Comparison of ENCODE assay signal across 21 cellular contexts in genomic region chr4:9771069-9771468, GRCh38.
"Had no signal": no experiment of that assay in that cellular context is flagged by ENCODE, and none has a peak within 500 bp of the region (broad histone marks: within the 10 kb centered on the region; RNA-seq: fewer than 3 reads in every experiment).

No MANE protein-coding gene starts in this region.

- ATAC-seq: activated CD8-positive, alpha-beta T cell treated with anti-CD3 and anti-CD28 coated beads for 36 hours; activated T-helper 17 cell treated with anti-CD3 and anti-CD28 coated beads, Interleukin-2, amount 50 U/mL, for 72 hours; mucosa of descending colon; stimulated activated naive CD8-positive, alpha-beta T cell treated with anti-CD3 and anti-CD28 coated beads, Interleukin-15, Interleukin-2, amounts not matched to agents 100 U/mL and 50 U/mL, for 24 hours had no signal

- DNase-seq: activated CD8-positive, alpha-beta T cell treated with anti-CD3 and anti-CD28 coated beads for 36 hours; activated naive CD4-positive, alpha-beta T cell treated with Interleukin-2 at 50 U/mL for 16 hours; activated naive CD8-positive, alpha-beta T cell treated with anti-CD3 and anti-CD28 coated beads, Interleukin-2, amount 10 ng/mL, durations not matched to agents 7 days and 5 days; activated T-cell treated with anti-CD3 and anti-CD28 coated beads, Interleukin-2, amount 50 U/mL, for 1 hour; amygdala; caudate nucleus; dorsolateral prefrontal cortex; endodermal cell; erythroblast; kidney; mesenchymal stem cell; mucosa of descending colon; naive B cell; stimulated activated CD4-positive, alpha-beta T cell treated with anti-CD3 and anti-CD28 coated beads, Interleukin-12 subunit alpha, Interleukin-12 subunit beta, amount 100 ng/mL, for 4 hours; stimulated activated CD4-positive, alpha-beta T cell treated with anti-CD3 and anti-CD28 coated beads, Interleukin-2, amount 100 ng/mL, for 24 hours; stimulated activated naive CD8-positive, alpha-beta T cell treated with anti-CD3 and anti-CD28 coated beads, Interleukin-15, Interleukin-2, amounts not matched to agents 100 U/mL and 50 U/mL, for 24 hours; uterus had no signal

- H3K27ac ChIP-seq: dorsolateral prefrontal cortex, neural progenitor cell, right atrium auricular region, tibial nerve, uterus had no signal
